ENCODE assay signal across 12 cellular contexts in the genomic region with DNA sequence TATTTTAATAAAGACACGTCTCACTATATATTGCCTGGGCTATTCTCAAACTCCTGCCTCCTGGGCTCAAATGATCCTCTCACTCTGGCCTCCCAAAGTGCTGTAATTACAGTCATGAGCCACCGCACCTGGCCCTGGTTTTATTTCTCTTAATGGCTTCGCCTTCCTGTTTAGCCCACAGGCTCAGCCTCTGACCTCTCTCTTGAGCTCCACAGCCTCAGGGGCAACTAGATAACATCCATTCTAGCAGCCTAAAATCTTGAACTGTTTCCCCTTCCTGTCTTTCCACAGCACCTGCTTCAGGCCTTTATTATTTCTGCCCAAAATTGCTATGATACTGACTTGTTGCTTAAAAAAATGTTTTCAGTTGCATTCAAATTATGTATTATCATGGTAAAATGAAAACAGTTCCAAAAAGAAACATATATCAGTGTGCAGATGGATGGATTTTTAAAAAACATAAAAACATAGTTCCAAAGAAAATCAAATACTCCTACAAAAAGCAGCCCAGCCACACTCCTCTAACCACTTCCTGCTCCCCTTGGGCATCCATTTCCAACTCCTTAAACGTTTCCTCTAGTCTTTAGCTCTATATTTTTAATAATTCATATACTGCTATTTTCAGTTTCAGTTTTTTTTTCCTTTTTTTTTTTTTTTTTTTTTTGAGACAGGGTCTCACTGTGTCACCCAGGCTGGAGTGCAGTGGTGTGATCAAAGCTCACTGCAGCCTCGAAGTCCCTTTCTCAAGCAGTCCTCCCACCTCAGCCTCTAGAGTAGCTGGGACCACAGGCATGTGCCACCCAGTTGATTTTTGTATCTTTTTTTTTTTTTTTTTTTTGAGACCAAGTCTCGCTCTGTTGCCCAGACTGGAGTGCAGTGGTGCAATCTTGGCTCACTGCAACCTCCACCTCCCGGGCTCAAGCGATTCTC. TPM values are rescaled to one million over a fixed set of nuclear protein-coding genes. Genes with fewer than 3 reads are reported as not detected.
DNase-seq lines count a peak whose midpoint lies in the region; ATAC-seq, FAIRE-seq and TF ChIP-seq lines count a peak whose summit lies in the region.
"Had no signal": no experiment of that assay in that cellular context is flagged by ENCODE, and none has a peak within 500 bp of the region (broad histone marks: within the 10 kb centered on the region; RNA-seq: fewer than 3 reads in every experiment).

No MANE protein-coding gene starts in this region.

- no peak for FAIRE-seq in RCC 7860 (lab: Jason Lieb, UNC)

- intact Hi-C loops in PC-3 (cut with micrococcal nuclease) = no loop called here

- no peak overlapping the region for H3K9ac ChIP-seq in PC-3 (ENCODE audit: low read length)

- H3F3A ChIP-seq in PC-3 (ENCODE audit: low read length, unreplicated experiment) = no peaks in the 10 kb centered on the region

- no peaks in the 10 kb centered on the region for H4K20me1 ChIP-seq in PC-3 (ENCODE audit: low read length)

- H3K4me3 ChIP-seq in PC-3 (ENCODE audit: low read length) = no peak overlapping the region
- H3K4me3 ChIP-seq: cardiac muscle cell, thoracic aorta had no signal

- H3K79me2 ChIP-seq in PC-3 (ENCODE audit: low read length) = no peaks in the 10 kb centered on the region

- H3K4me2 ChIP-seq in PC-3 (ENCODE audit: low read length) = no peak overlapping the region

- H3K27ac Mint-ChIP-seq in T-helper 1 cell treated with Interleukin-12 subunit alpha and Interleukin-12 subunit beta and Interleukin-4 antibody, amounts not matched to agents 30 μg/mL and 1 μg/mL, for 36 hours = peak overlapping the region; percentile 76
- H3K27ac Mint-ChIP-seq in activated CD4-positive, alpha-beta memory T cell treated with anti-CD3 and anti-CD28 coated beads, Interleukin-2, amount 10 ng/mL, durations not matched to agents 7 days and 5 days = peak overlapping the region; percentile 82
- H3K27ac Mint-ChIP-seq in osteocyte (ENCODE audit: unreplicated experiment) = peak overlapping the region; percentile 23

- no peak overlapping the region for H3K27ac ChIP-seq in PC-3 (ENCODE audit: low read length)
- H3K27ac ChIP-seq: C4-2B, cardiac muscle cell, thoracic aorta had no signal

- H3K9me3 Mint-ChIP-seq in T-helper 1 cell treated with Interleukin-12 subunit alpha and Interleukin-12 subunit beta and Interleukin-4 antibody, amounts not matched to agents 30 μg/mL and 1 μg/mL, for 36 hours = no peaks in the 10 kb centered on the region
- no peaks in the 10 kb centered on the region for H3K9me3 Mint-ChIP-seq in activated CD4-positive, alpha-beta memory T cell treated with anti-CD3 and anti-CD28 coated beads, Interleukin-2, amount 10 ng/mL, durations not matched to agents 7 days and 5 days
- H3K9me3 Mint-ChIP-seq in osteocyte (ENCODE audit: unreplicated experiment) = no peaks in the 10 kb centered on the region

- H3K36me3 ChIP-seq in PC-3 (ENCODE audit: low read depth, low read length) = no peaks in the 10 kb centered on the region
- H3K36me3 ChIP-seq: cardiac muscle cell, thoracic aorta had no signal

- TF ChIP-seq CTCF in osteocyte (IDR thresholded peaks at IDR 0.05) (no peak), PC-3 (conservative IDR thresholded peaks at IDR 0.05; ENCODE audit: low read depth, low read length) (no peak)

- no peaks in the 10 kb centered on the region for H3K9me3 ChIP-seq in PC-3 (ENCODE audit: low read length)
- H3K9me3 ChIP-seq: thoracic aorta had no signal

- ATAC-seq in PC-3 = no peak

- 0 out of 2 replicates have a peak, but pooled peaks cover 5% of the 10 kb centered on the region for H3K4me1 ChIP-seq in PC-3 (ENCODE audit: insufficient read depth, low read length)

- DNase-seq in T-helper 1 cell = no peak
- DNase-seq in NCI-H1417 (lab: John Stamatoyannopoulos, UW) = peak in 2 of 3 experiments; percentile 72 to 93
- peak; percentile 31 for DNase-seq in activated CD4-positive, alpha-beta memory T cell treated with anti-CD3 and anti-CD28 coated beads, Interleukin-2, amount 10 ng/mL, durations not matched to agents 7 days and 5 days
- DNase-seq in osteocyte (ENCODE audit: extremely low spot score, unreplicated experiment) = no peak
- DNase-seq in NCI-H1105 treated with DMSO at 0.1 percent for 48 hours (lab: John Stamatoyannopoulos, UW) = no peak
- DNase-seq in RCC 7860 (ENCODE audit: low spot score) = no peak
- DNase-seq in PC-3 = no peak
- DNase-seq: T-helper 9 cell had no signal

- H3K36me3 Mint-ChIP-seq in T-helper 1 cell treated with Interleukin-12 subunit alpha and Interleukin-12 subunit beta and Interleukin-4 antibody, amounts not matched to agents 30 μg/mL and 1 μg/mL, for 36 hours (ENCODE audit: low read depth) = peaks cover 2% of the 10 kb centered on the region
- peaks cover 1% of the 10 kb centered on the region for H3K36me3 Mint-ChIP-seq in activated CD4-positive, alpha-beta memory T cell treated with anti-CD3 and anti-CD28 coated beads, Interleukin-2, amount 10 ng/mL, durations not matched to agents 7 days and 5 days (ENCODE audit: low read depth)
- peaks cover 1% of the 10 kb centered on the region for H3K36me3 Mint-ChIP-seq in osteocyte (ENCODE audit: unreplicated experiment)

- BruUV-seq in PC-3 (replicated peaks; lab: Mats Ljungman, UMichigan) = no TSS peak

- H3K27me3 ChIP-seq in PC-3 (ENCODE audit: low read length) = no peaks in the 10 kb centered on the region
- H3K27me3 ChIP-seq: cardiac muscle cell had no signal

- H2AFZ ChIP-seq in PC-3 (ENCODE audit: low read length) = no peak overlapping the region

- CTCF ChIA-PET in activated CD4-positive, alpha-beta memory T cell treated with anti-CD3 and anti-CD28 coated beads, Interleukin-2, amount 10 ng/mL, durations not matched to agents 7 days and 5 days (lab: Charles Lee) = interaction anchor here (0.7 to 1.6 kb wide), 5 partner anchors 11 to 51 kb away, joined by 3 to 6 read pairs (median 3); a partner anchor contains a TSS
- CTCF ChIA-PET in PC-3 (lab: Charles Lee) = interaction anchor here (0.7 kb wide), 1 partner anchor 1040 kb away, joined by 6 read pairs; no protein-coding TSS in a partner anchor

- H3K4me3 Mint-ChIP-seq in T-helper 1 cell treated with Interleukin-12 subunit alpha and Interleukin-12 subunit beta and Interleukin-4 antibody, amounts not matched to agents 30 μg/mL and 1 μg/mL, for 36 hours = peak overlapping the region; percentile 64
- no peak overlapping the region for H3K4me3 Mint-ChIP-seq in activated CD4-positive, alpha-beta memory T cell treated with anti-CD3 and anti-CD28 coated beads, Interleukin-2, amount 10 ng/mL, durations not matched to agents 7 days and 5 days
- H3K4me3 Mint-ChIP-seq in osteocyte (ENCODE audit: unreplicated experiment) = no peak overlapping the region

- POLR2A ChIA-PET in activated CD4-positive, alpha-beta memory T cell treated with anti-CD3 and anti-CD28 coated beads, Interleukin-2, amount 10 ng/mL, durations not matched to agents 7 days and 5 days (lab: Charles Lee) = interaction anchor here (1.4 to 3.0 kb wide), 4 partner anchors 8 to 39 kb away, joined by 3 to 26 read pairs (median 8); a partner anchor contains a TSS
- POLR2A ChIA-PET in PC-3 (lab: Charles Lee; ENCODE audit: unreplicated experiment) = no interaction called here

- H3K4me1 Mint-ChIP-seq in T-helper 1 cell treated with Interleukin-12 subunit alpha and Interleukin-12 subunit beta and Interleukin-4 antibody, amounts not matched to agents 30 μg/mL and 1 μg/mL, for 36 hours (ENCODE audit: low read depth) = peaks cover 25% of the 10 kb centered on the region
- peaks cover 39% of the 10 kb centered on the region for H3K4me1 Mint-ChIP-seq in activated CD4-positive, alpha-beta memory T cell treated with anti-CD3 and anti-CD28 coated beads, Interleukin-2, amount 10 ng/mL, durations not matched to agents 7 days and 5 days
- peaks cover 17% of the 10 kb centered on the region for H3K4me1 Mint-ChIP-seq in osteocyte (ENCODE audit: unreplicated experiment)

- no peaks in the 10 kb centered on the region for H3K27me3 Mint-ChIP-seq in T-helper 1 cell treated with Interleukin-12 subunit alpha and Interleukin-12 subunit beta and Interleukin-4 antibody, amounts not matched to agents 30 μg/mL and 1 μg/mL, for 36 hours (ENCODE audit: low read depth)
- H3K27me3 Mint-ChIP-seq in activated CD4-positive, alpha-beta memory T cell treated with anti-CD3 and anti-CD28 coated beads, Interleukin-2, amount 10 ng/mL, durations not matched to agents 7 days and 5 days = no peaks in the 10 kb centered on the region
- H3K27me3 Mint-ChIP-seq in osteocyte (ENCODE audit: unreplicated experiment) = no peaks in the 10 kb centered on the region

- H3K9me2 ChIP-seq in PC-3 (replicated peaks; ENCODE audit: low read length) = no peaks in the 10 kb centered on the region

RNA-seq across cellular contexts. Expression of a gene that starts 5.1 kb away (rescaled TPM):
- 10 to 100 TPM; 84.5 to 86.2 TPM for total RNA-seq in activated CD4-positive, alpha-beta memory T cell treated with anti-CD3 and anti-CD28 coated beads, Interleukin-2, amount 10 ng/mL, durations not matched to agents 7 days and 5 days
- total RNA-seq in osteocyte (80.7 and 86.6 TPM in 2 replicates), PC-3 (2014; rRNA removed) (45.5 and 62.5 TPM in 2 replicates)

RNA-seq across cellular contexts. Expression of a gene that starts 30.3 kb away (rescaled TPM):
- 10 to 100 TPM; 68.9 to 71.6 TPM for total RNA-seq in activated CD4-positive, alpha-beta memory T cell treated with anti-CD3 and anti-CD28 coated beads, Interleukin-2, amount 10 ng/mL, durations not matched to agents 7 days and 5 days
- total RNA-seq in osteocyte (37.4 and 41.8 TPM in 2 replicates), PC-3 (2014; rRNA removed) (41.0 and 46.5 TPM in 2 replicates)

RNA-seq across cellular contexts. Expression of a gene that starts 51.2 kb away (rescaled TPM):
- total RNA-seq in activated CD4-positive, alpha-beta memory T cell treated with anti-CD3 and anti-CD28 coated beads, Interleukin-2, amount 10 ng/mL, durations not matched to agents 7 days and 5 days = 10 to 100 TPM; 27.1 to 29.0 TPM
- 47.7 and 48.0 TPM in 2 replicates for total RNA-seq in osteocyte
- total RNA-seq in PC-3 (2014; rRNA removed) = 62.8 and 73.0 TPM in 2 replicates

Comparison
In these comparisons a context has a peak if more than half of its experiments do, and no peak if none do; other contexts are left out.
1. H3K27ac Mint-ChIP-seq: peak in every context shown above with its lines; median percentile 82 in activated CD4-positive, alpha-beta memory T cell treated with anti-CD3 and anti-CD28 coated beads, Interleukin-2, amount 10 ng/mL, durations not matched to agents 7 days and 5 days; 76 in T-helper 1 cell treated with Interleukin-12 subunit alpha and Interleukin-12 subunit beta and Interleukin-4 antibody, amounts not matched to agents 30 μg/mL and 1 μg/mL, for 36 hours; 23 in osteocyte.
2. DNase-seq: peak in NCI-H1417 (2 of 3) and activated CD4-positive, alpha-beta memory T cell treated with anti-CD3 and anti-CD28 coated beads, Interleukin-2, amount 10 ng/mL, durations not matched to agents 7 days and 5 days (single experiment); none in T-helper 1 cell (0 of 5), osteocyte (single experiment), NCI-H1105 treated with DMSO at 0.1 percent for 48 hours (single experiment), RCC 7860 (single experiment) and PC-3 (single experiment).